8 cellular contexts compared by ENCODE assay signal in genomic region chr17:5584383-5584951, GRCh38. TPM values are rescaled to one million over a fixed set of nuclear protein-coding genes. Genes with fewer than 3 reads are reported as not detected.
A peak's percentile ranks its signal among the peaks of the same experiment; 100 is the strongest.
DNase-seq lines count a peak whose midpoint lies in the region; ATAC-seq and TF ChIP-seq lines count a peak whose summit lies in the region.

NLRP1 (minus strand) TSS chr17:5584509; CDS start chr17:5583957, 552 bp downstream.

- peak within 1 kb of the TSS; percentile 97 for H3K27ac ChIP-seq in GM23248
- H3K27ac ChIP-seq in MM.1S (ENCODE audit: low read length), result peak within 1 kb of the TSS; percentile 72
- H3K27ac ChIP-seq in caudate nucleus (ENCODE audit: low read depth, low read length), result peak within 1 kb of the TSS; percentile 58
- peak within 1 kb of the TSS; percentile 79 to 84 for H3K27ac ChIP-seq in left lung

- intact Hi-C loops in left lung (cut with DNase I), result no loop called here

- ATAC-seq in left lung, result peak; percentile 92

- peak within 1 kb of the TSS; percentile 98 for H3K4me3 ChIP-seq in GM23248
- H3K4me3 ChIP-seq in MM.1S (ENCODE audit: low read length), result peak within 1 kb of the TSS; percentile 70
- H3K4me3 ChIP-seq in left lung, result peak within 1 kb of the TSS; percentile 36 to 54

- H3K36me3 ChIP-seq in GM23248 (ENCODE audit: low read depth) (peaks cover 18% of the 10 kb centered on the region), MM.1S (replicated peaks; ENCODE audit: insufficient read depth, low read length) (0 out of 2 replicates have a peak, but pooled peaks cover 1% of the 10 kb centered on the region), left lung (peaks cover 0 to 4% of the 10 kb centered on the region in 2 donors)

- peak within 1 kb of the TSS; percentile 92 for H3K4me2 ChIP-seq in GM23248 (ENCODE audit: unreplicated experiment)
- peak within 1 kb of the TSS; percentile 71 for H3K4me2 ChIP-seq in MM.1S (ENCODE audit: low read depth, low read length)

- no peaks in the 10 kb centered on the region for H3K9me3 ChIP-seq in GM23248 (ENCODE audit: low read depth)
- H3K9me3 ChIP-seq in MM.1S (replicated peaks; ENCODE audit: insufficient read depth, low read length), result no peaks in the 10 kb centered on the region
- H3K9me3 ChIP-seq in left lung, result no peaks in the 10 kb centered on the region

- DNase-seq in GM03348 (ENCODE audit: low spot score), result peak; percentile 96
- peak; percentile 98 for DNase-seq in GM23248
- DNase-seq in MM.1S, result peak; percentile 99
- peak; percentile 90 for DNase-seq in activated CD4-positive, CD25-positive, alpha-beta regulatory T cell treated with anti-CD3 and anti-CD28 coated beads, Interleukin-2, amount 50 U/mL, for 16 hours (ENCODE audit: low read depth, low spot score)
- DNase-seq in caudate nucleus (lab: John Stamatoyannopoulos, UW), result peak in 29 of 61 donors; percentile 3 to 57 (median 25)
- peak; percentile 92 to 95 for DNase-seq in left lung
- peak; percentile 94 for DNase-seq in stimulated activated CD4-positive, alpha-beta T cell treated with anti-CD3 and anti-CD28 coated beads, Interleukin-4, amount 100 ng/mL, for 24 hours
- no peak for DNase-seq in HuH-7 (ENCODE audit: low spot score)

- 1 to 4% methylated on average over 10 to 11 of the region's 11 CpGs for WGBS in GM23248 (ENCODE audit: low coverage in 1 of 2, low lambda C conversion rate in 2 of 2, missing lambda C conversion rate in 2 of 2), 2 experiments

- peak within 1 kb of the TSS; percentile 97 for H3K9ac ChIP-seq in GM23248
- peak within 1 kb of the TSS; percentile 90 for H3K9ac ChIP-seq in MM.1S (ENCODE audit: low read length)

- in situ Hi-C loops in GM23248 (cut with MboI), result no loop called here

- H3K79me2 ChIP-seq in GM23248 (ENCODE audit: insufficient read depth), result peaks cover 38% of the 10 kb centered on the region
- peaks cover 20% of the 10 kb centered on the region for H3K79me2 ChIP-seq in MM.1S (ENCODE audit: low read length)

- TF ChIP-seq CTCF in MM.1S (IDR thresholded peaks at IDR 0.05; ENCODE audit: low read length) (no peak), left lung (IDR thresholded peaks at IDR 0.05) (no peak)

- peak within 1 kb of the TSS; percentile 68 for H2AFZ ChIP-seq in GM23248
- H2AFZ ChIP-seq in MM.1S (ENCODE audit: low read length), result peak within 1 kb of the TSS; percentile 74

- no peaks in the 10 kb centered on the region for H4K20me1 ChIP-seq in GM23248 (ENCODE audit: insufficient read depth)
- H4K20me1 ChIP-seq in MM.1S (ENCODE audit: insufficient read depth, low read length), result no peaks in the 10 kb centered on the region

- H3K27me3 ChIP-seq in GM23248 (replicated peaks; ENCODE audit: insufficient read depth) (no peaks in the 10 kb centered on the region), MM.1S (replicated peaks; ENCODE audit: insufficient read depth, low read length) (no peaks in the 10 kb centered on the region), left lung (no peaks in the 10 kb centered on the region)

- H3F3A ChIP-seq in GM23248 (ENCODE audit: insufficient read depth) (peaks cover 13% of the 10 kb centered on the region), MM.1S (ENCODE audit: insufficient read depth, low read length) (peaks cover 10% of the 10 kb centered on the region)

- H3K4me1 ChIP-seq in GM23248 (ENCODE audit: insufficient read depth) (peaks cover 48% of the 10 kb centered on the region), MM.1S (ENCODE audit: low read length) (peaks cover 35% of the 10 kb centered on the region), left lung (peaks cover 10 to 64% of the 10 kb centered on the region in 2 donors)

- H3K9me2 ChIP-seq in GM23248 (ENCODE audit: insufficient read depth) (no peaks in the 10 kb centered on the region), MM.1S (replicated peaks; ENCODE audit: insufficient read depth, low read length) (no peaks in the 10 kb centered on the region)

RNA-seq across cellular contexts. Expression of gene NLRP1, which starts in this region (rescaled TPM):
- 33.4 and 36.0 TPM in 2 replicates for total RNA-seq in GM23248 (2014; rRNA removed; shearing (Covaris generic))
- polyA plus RNA-seq in GM23248 (2016; fragmentation: Nextera tagmentation; extraction: Ambion mirVana), result 16.8 and 17.5 TPM in 2 replicates
- 10 to 100 TPM; 16.1 to 19.9 TPM for total RNA-seq in left lung

Comparison
In these comparisons a context has a peak if more than half of its experiments do, and no peak if none do; other contexts are left out.
1. H3K4me3 ChIP-seq: peak in every context shown above with its lines; median percentile 98 in GM23248; 70 in MM.1S; 45 in left lung.